ENCODE assay signal across 16 cellular contexts in genomic region chrX:15356444-15356843, GRCh38. TPM values are rescaled to one million over a fixed set of nuclear protein-coding genes. Genes with fewer than 3 reads are reported as not detected.
DNase-seq lines count a peak whose midpoint lies in the region; ATAC-seq and TF ChIP-seq lines count a peak whose summit lies in the region.
"Had no signal": no experiment of that assay in that cellular context is flagged by ENCODE, and none has a peak within 500 bp of the region (broad histone marks: within the 10 kb centered on the region; RNA-seq: fewer than 3 reads in every experiment).

No MANE protein-coding gene starts in this region.

- 37% methylated on average over 1 of the region's 1 CpG for WGBS in esophagus muscularis mucosa

- no peaks in the 10 kb centered on the region for H3K36me3 ChIP-seq in esophagus muscularis mucosa
- H3K36me3 ChIP-seq: BE2C, sigmoid colon had no signal

- H3K27ac ChIP-seq in esophagus muscularis mucosa (replicated peaks in 1 of 4): peak overlapping the region in 1 of 4 donors; percentile 38
- H3K27ac ChIP-seq: sigmoid colon had no signal

- intact Hi-C loops in esophagus muscularis mucosa (cut with DNase I): loop anchor here (10.0 kb wide), 1 partner anchor 208 kb away; no protein-coding TSS in a partner anchor

- ATAC-seq in GM19035 (IDR thresholded peaks at IDR 0.05; ENCODE audit: unreplicated experiment): no peak

- H3K4me1 ChIP-seq in esophagus muscularis mucosa: no peaks in the 10 kb centered on the region
- H3K4me1 ChIP-seq: BE2C, sigmoid colon had no signal

- DNase-seq in CD1c-positive myeloid dendritic cell (ENCODE audit: extremely low spot score) (peak; percentile 1), M059J (ENCODE audit: low read depth) (peak; percentile 2), fibroblast of gingiva (ENCODE audit: low read depth) (peak; percentile 82), myocyte (ENCODE audit: low read depth) (peak; percentile 9), esophagus muscularis mucosa (ENCODE audit: extremely low spot score) (no peak), SW480 (ENCODE audit: low spot score) (no peak)
- DNase-seq: activated CD4-positive, alpha-beta T cell treated with anti-CD3 and anti-CD28 coated beads, Interleukin-2, amount 10 ng/mL, durations not matched to agents 24 days and 14 days; activated CD8-positive, alpha-beta memory T cell treated with anti-CD3 and anti-CD28 coated beads, Interleukin-2, amount 50 U/mL, for 48 hours; BE2C; erythroblast; GDM1; NCI-H69; sigmoid colon had no signal

- TF ChIP-seq CTCF in esophagus muscularis mucosa (IDR thresholded peaks at IDR 0.05): no peak

- H3K9me3 ChIP-seq in esophagus muscularis mucosa: no peaks in the 10 kb centered on the region
- H3K9me3 ChIP-seq: BE2C, sigmoid colon had no signal

- no peak overlapping the region for H3K4me3 ChIP-seq in esophagus muscularis mucosa
- H3K4me3 ChIP-seq: sigmoid colon had no signal

- TF ChIP-seq POLR2A in esophagus muscularis mucosa (IDR thresholded peaks at IDR 0.05; ENCODE audit: low read depth): no peak

- H3K27me3 ChIP-seq in esophagus muscularis mucosa: no peaks in the 10 kb centered on the region
- H3K27me3 ChIP-seq: BE2C, sigmoid colon had no signal

- TF ChIP-seq EP300 in esophagus muscularis mucosa (IDR thresholded peaks at IDR 0.05): no peak

RNA-seq across cellular contexts. Expression of gene PIGA, which starts 21.1 kb away (rescaled TPM):
- total RNA-seq in M059J (2014; rRNA removed; shearing (Covaris generic)): 11.3 and 14.7 TPM in 2 replicates
- total RNA-seq in myocyte (5.0 and 7.5 TPM in 2 replicates), esophagus muscularis mucosa (1 to 10 TPM; 3.2 to 6.6 (median 4.2) TPM)
- polyA plus RNA-seq in myocyte (2012): 2.0 TPM

RNA-seq across cellular contexts. Expression of gene VEGFD, which starts 27.8 kb away (rescaled TPM):
- 4.8 TPM in 1 of 2 replicates, not detected in the other for total RNA-seq in M059J (2014; rRNA removed; shearing (Covaris generic))
- total RNA-seq in myocyte (0.32 TPM in 1 of 2 replicates, not detected in the other), esophagus muscularis mucosa (1 to 10 TPM; 1.8 to 6.0 (median 3.7) TPM)
- polyA plus RNA-seq in myocyte (2012): 0.13 TPM
- total RNA-seq: activated CD4-positive, alpha-beta T cell treated with anti-CD3 and anti-CD28 coated beads, Interleukin-2, amount 10 ng/mL, durations not matched to agents 24 days and 14 days had no signal

RNA-seq across cellular contexts. Expression of gene ASB11, which starts 41.0 kb away (rescaled TPM):
- not detected in 2 replicates for total RNA-seq in M059J (2014; rRNA removed; shearing (Covaris generic))
- total RNA-seq in myocyte: 0.52 and 5.8 TPM in 2 replicates
- polyA plus RNA-seq in myocyte (2012): not detected
- total RNA-seq in esophagus muscularis mucosa: not detected
- total RNA-seq: activated CD4-positive, alpha-beta T cell treated with anti-CD3 and anti-CD28 coated beads, Interleukin-2, amount 10 ng/mL, durations not matched to agents 24 days and 14 days; HT-29; osteoblast; sigmoid colon had no signal

Comparison
In these comparisons a context has a peak if more than half of its experiments do, and no peak if none do; other contexts are left out.
1. DNase-seq: peak in CD1c-positive myeloid dendritic cell (single experiment), M059J (single experiment), fibroblast of gingiva (single experiment) and myocyte (single experiment); none in esophagus muscularis mucosa (single experiment) and SW480 (single experiment).